16 cellular contexts compared by ENCODE assay signal in genomic region chr11:67367014-67367835, GRCh38. TPM values are rescaled to one million over a fixed set of nuclear protein-coding genes. Genes with fewer than 3 reads are reported as not detected.
DNase-seq lines count a peak whose midpoint lies in the region; ATAC-seq, FAIRE-seq and TF ChIP-seq lines count a peak whose summit lies in the region.
"Had no signal": no experiment of that assay in that cellular context is flagged by ENCODE, and none has a peak within 500 bp of the region (broad histone marks: within the 10 kb centered on the region; RNA-seq: fewer than 3 reads in every experiment).

No MANE protein-coding gene starts in this region.

- CTCF ChIA-PET in HepG2 (lab: Yijun Ruan, JAX; ENCODE audit: low intra/inter-chr PET ratio, low total read pairs) = no interaction called here

- TF ChIP-seq CTCF in esophagus squamous epithelium (IDR thresholded peaks at IDR 0.05) (no peak), omental fat pad (IDR thresholded peaks at IDR 0.05) (no peak), HepG2 (CRISPR knock-in tag; IDR thresholded peaks at IDR 0.05) (no peak)

- H3K27me3 ChIP-seq in esophagus squamous epithelium = no peaks in the 10 kb centered on the region
- 0 out of 5 replicates have a peak, but pooled peaks cover 0 to 3% of the 10 kb centered on the region in 2 experiments for H3K27me3 ChIP-seq in HepG2 (ENCODE audit: control insufficient read depth in 1 of 2, insufficient read depth in 2 of 2, low read length in 2 of 2)

- no peak for FAIRE-seq in HepG2 (lab: Jason Lieb, UNC)

- peak; percentile 11 for ATAC-seq in stimulated activated naive CD8-positive, alpha-beta T cell treated with anti-CD3 and anti-CD28 coated beads, Interleukin-15, amount 100 ng/mL, for 72 hours
- ATAC-seq in stimulated activated naive CD8-positive, alpha-beta T cell treated with anti-CD3 and anti-CD28 coated beads, Interleukin-15, Interleukin-2, amounts not matched to agents 100 U/mL and 50 U/mL, for 24 hours = no peak
- ATAC-seq in omental fat pad (ENCODE audit: low FRiP score) = peak; percentile 65
- ATAC-seq in HG03469 (IDR thresholded peaks at IDR 0.05; ENCODE audit: unreplicated experiment) = no peak
- no peak for ATAC-seq in HepG2
- ATAC-seq in GM19455 (IDR thresholded peaks at IDR 0.05; ENCODE audit: unreplicated experiment) = no peak
- ATAC-seq: activated naive CD4-positive, alpha-beta T cell treated with anti-CD3 and anti-CD28 coated beads, Interleukin-2, amount 50 U/mL, for 72 hours had no signal

- DNase-seq in stimulated activated naive CD8-positive, alpha-beta T cell treated with anti-CD3 and anti-CD28 coated beads, Interleukin-15, amount 100 ng/mL, for 72 hours = no peak
- DNase-seq in stimulated activated naive CD8-positive, alpha-beta T cell treated with anti-CD3 and anti-CD28 coated beads, Interleukin-15, Interleukin-2, amounts not matched to agents 100 U/mL and 50 U/mL, for 24 hours = no peak
- DNase-seq in esophagus squamous epithelium (lab: John Stamatoyannopoulos, UW) = no peak
- no peak for DNase-seq in omental fat pad (ENCODE audit: low spot score)
- DNase-seq in activated CD4-positive, alpha-beta T cell treated with anti-CD3 and anti-CD28 coated beads, Interleukin-2, amount 50 U/mL, for 1 hour = no peak
- DNase-seq in HepG2 (ENCODE audit: low spot score) = no peak
- DNase-seq: activated CD4-positive, alpha-beta memory T cell treated with anti-CD3 and anti-CD28 coated beads for 36 hours; hypothalamus; NCI-H1930; stimulated activated naive CD4-positive, alpha-beta T cell had no signal

- no peak for TF ChIP-seq RAD21 in HepG2 (CRISPR knock-in tag; IDR thresholded peaks at IDR 0.05)

- H3K4me2 ChIP-seq in HepG2 (ENCODE audit: low read depth, low read length) = no peak overlapping the region

- in situ Hi-C loops in HepG2 (cut with HindIII; ENCODE audit: extremely low pct_ligation_motif_present, low pct_unique_long_range_greater_than_20kb) = no loop called here

- H3K9me3 ChIP-seq in esophagus squamous epithelium (no peaks in the 10 kb centered on the region), HepG2 (ENCODE audit: low read length) (no peaks in the 10 kb centered on the region)

- H4K20me1 ChIP-seq in HepG2 (ENCODE audit: insufficient read depth, low read length) = no peaks in the 10 kb centered on the region

- intact Hi-C loops in esophagus squamous epithelium (cut with DNase I) = no loop called here
- intact Hi-C loops in HepG2 (cut with micrococcal nuclease; ENCODE audit: unreplicated experiment) = no loop called here

- H3K4me3 Mint-ChIP-seq in stimulated activated naive CD8-positive, alpha-beta T cell treated with anti-CD3 and anti-CD28 coated beads, Interleukin-15, amount 100 ng/mL, for 72 hours = no peak overlapping the region
- H3K4me3 Mint-ChIP-seq: activated CD4-positive, alpha-beta memory T cell treated with anti-CD3 and anti-CD28 coated beads for 36 hours; dendritic cell treated with granulocyte-macrophage colony-stimulating factor and Interleukin-4, amounts not matched to agents 40 ng/mL and 50 ng/mL, for 4 days; T-helper 1 cell treated with Interleukin-12 subunit alpha and Interleukin-12 subunit beta and Interleukin-4 antibody, amounts not matched to agents 30 μg/mL and 1 μg/mL, for 36 hours had no signal

- H3K4me1 Mint-ChIP-seq in stimulated activated naive CD8-positive, alpha-beta T cell treated with anti-CD3 and anti-CD28 coated beads, Interleukin-15, amount 100 ng/mL, for 72 hours = peaks cover 75% of the 10 kb centered on the region

- H3K36me3 ChIP-seq in esophagus squamous epithelium (peaks cover 0 to 16% (median 0%) of the 10 kb centered on the region in 3 donors), HepG2 (replicated peaks in 1 of 2; ENCODE audit: control insufficient read depth in 1 of 2, insufficient read depth in 2 of 2, low read length in 2 of 2) (no peaks in the 10 kb centered on the region)

- H3K9ac ChIP-seq in HepG2 (ENCODE audit: insufficient read depth, low read depth, low read length) = no peak overlapping the region

- H3K27ac ChIP-seq in esophagus squamous epithelium (peak overlapping the region in 3 of 4 donors; percentile 40 to 78 (median 77)), HepG2 (ENCODE audit: extremely low read length, insufficient read depth, low read length) (no peak overlapping the region)

- H3K4me1 ChIP-seq in esophagus squamous epithelium (peaks cover 39 to 82% (median 52%) of the 10 kb centered on the region in 3 donors), HepG2 (ENCODE audit: insufficient read depth, low read length) (peaks cover 13% of the 10 kb centered on the region)

- H3K27ac Mint-ChIP-seq in stimulated activated naive CD8-positive, alpha-beta T cell treated with anti-CD3 and anti-CD28 coated beads, Interleukin-15, amount 100 ng/mL, for 72 hours = no peak overlapping the region
- H3K27ac Mint-ChIP-seq: activated CD4-positive, alpha-beta memory T cell treated with anti-CD3 and anti-CD28 coated beads for 36 hours; activated naive CD4-positive, alpha-beta T cell treated with anti-CD3 and anti-CD28 coated beads, Interleukin-2, amount 50 U/mL, for 72 hours; T-helper 1 cell treated with Interleukin-12 subunit alpha and Interleukin-12 subunit beta and Interleukin-4 antibody, amounts not matched to agents 30 μg/mL and 1 μg/mL, for 36 hours had no signal

- H3K4me3 ChIP-seq in esophagus squamous epithelium (peak overlapping the region in 1 of 4 donors; percentile 3), HepG2 (replicated peaks in 1 of 3; ENCODE audit: insufficient read depth in 1 of 3, low read depth in 2 of 3, low read length in 3 of 3) (no peak overlapping the region)

- no peaks in the 10 kb centered on the region for H3K9me3 Mint-ChIP-seq in stimulated activated naive CD8-positive, alpha-beta T cell treated with anti-CD3 and anti-CD28 coated beads, Interleukin-15, amount 100 ng/mL, for 72 hours
- H3K9me3 Mint-ChIP-seq: activated CD4-positive, alpha-beta memory T cell treated with anti-CD3 and anti-CD28 coated beads for 36 hours; activated naive CD4-positive, alpha-beta T cell treated with anti-CD3 and anti-CD28 coated beads, Interleukin-2, amount 50 U/mL, for 72 hours; dendritic cell treated with granulocyte-macrophage colony-stimulating factor and Interleukin-4, amounts not matched to agents 40 ng/mL and 50 ng/mL, for 4 days; T-helper 1 cell treated with Interleukin-12 subunit alpha and Interleukin-12 subunit beta and Interleukin-4 antibody, amounts not matched to agents 30 μg/mL and 1 μg/mL, for 36 hours had no signal

- WGBS in esophagus squamous epithelium, 2 donors = 19 to 41% methylated on average over 2 to 10 of the region's 26 CpGs
- WGBS in HepG2 (ENCODE audit: low lambda C conversion rate) = 90% methylated on average over 25 of the region's 26 CpGs

- H3K27me3 Mint-ChIP-seq in stimulated activated naive CD8-positive, alpha-beta T cell treated with anti-CD3 and anti-CD28 coated beads, Interleukin-15, amount 100 ng/mL, for 72 hours = peaks cover 29% of the 10 kb centered on the region

- no peaks in the 10 kb centered on the region for H3K79me2 ChIP-seq in HepG2 (ENCODE audit: insufficient read depth, low read length)

- TF ChIP-seq EP300 in HepG2 (IDR thresholded peaks at IDR 0.05; ENCODE audit: low read depth in 2 of 2, low read length in 2 of 2) (no peak), HepG2 (CRISPR knock-in tag; IDR thresholded peaks at IDR 0.05; ENCODE audit: borderline replicate concordance) (no peak)

- TF ChIP-seq POLR2A in esophagus squamous epithelium (IDR thresholded peaks at IDR 0.05) (no peak), HepG2 (IDR thresholded peaks at IDR 0.05; ENCODE audit: insufficient read depth in 1 of 2, low read depth in 2 of 2, low read length in 2 of 2) (no peak)

- POLR2A ChIA-PET in HepG2 (lab: Yijun Ruan, JAX) = no interaction called here

- BruUV-seq in HepG2 (replicated peaks; lab: Mats Ljungman, UMichigan) = no TSS peak

- H2AFZ ChIP-seq in HepG2 (ENCODE audit: low read length) = no peak overlapping the region

RNA-seq across cellular contexts. Expression of gene CLCF1, which starts 6.2 kb away (rescaled TPM):
- total RNA-seq in esophagus squamous epithelium (1 to 10 TPM; 2.3 to 6.8 (median 2.7) TPM), omental fat pad (10 to 100 TPM in 3 of 4 donors, 1 to 10 TPM in 1; 4.1 to 51.4 (median 25.1) TPM), HepG2 (2016; rRNA removed; fragmentation: Illumina TruSeq; extraction: Trizol) (0.48 and 0.49 TPM in 2 replicates)
- total RNA-seq in HepG2 (2016; cell fraction: cytosol; rRNA removed; fragmentation: Illumina TruSeq; extraction: Trizol; ENCODE audit: low read depth) = 0.26 and 0.40 TPM in 2 replicates
- 0.48 and 0.54 TPM in 2 replicates for total RNA-seq in HepG2 (2016; cell fraction: insoluble cytoplasmic fraction; rRNA removed; fragmentation: Illumina TruSeq; extraction: Trizol)
- 0.83 and 1.2 TPM in 2 replicates for total RNA-seq in HepG2 (2016; cell fraction: membrane; rRNA removed; fragmentation: Illumina TruSeq; extraction: Trizol)
- total RNA-seq in HepG2 (2016; cell fraction: nucleus; rRNA removed; fragmentation: Illumina TruSeq; extraction: Trizol) = 0.50 and 0.53 TPM in 2 replicates
- polyA plus RNA-seq in HepG2 (2011; rRNA removed) = 0.78 and 0.80 TPM in 2 replicates
- polyA plus RNA-seq in HepG2 (2011; cell fraction: cytosol; rRNA removed) = 0.76 and 1.3 TPM in 2 replicates
- 2.5 and 3.0 TPM in 2 replicates for polyA plus RNA-seq in HepG2 (2011; cell fraction: nucleus; rRNA removed)
- 0.16 and 0.44 TPM in 2 replicates for polyA plus RNA-seq in HepG2 (2012)
- polyA plus RNA-seq in HepG2 (2016; cell fraction: cytosol; fragmentation: Illumina TruSeq; extraction: Trizol; ENCODE audit: low read depth) = 0.32 and 0.45 TPM in 2 replicates
- 0.64 and 0.76 TPM in 2 replicates for polyA plus RNA-seq in HepG2 (2016; cell fraction: insoluble cytoplasmic fraction; fragmentation: Illumina TruSeq; extraction: Trizol; ENCODE audit: low read depth)
- polyA plus RNA-seq in HepG2 (2016; cell fraction: membrane; fragmentation: Illumina TruSeq; extraction: Trizol; ENCODE audit: low read depth) = 0.64 and 0.71 TPM in 2 replicates
- polyA plus RNA-seq in HepG2 (2016; cell fraction: nucleus; fragmentation: Illumina TruSeq; extraction: Trizol; ENCODE audit: insufficient read depth, low read depth) = 2.1 and 3.2 TPM in 2 replicates
- polyA minus RNA-seq in HepG2 (2011; rRNA and poly(A)+ RNA removed; ENCODE audit: low replicate concordance) = 1.7 and 8.5 TPM in 2 replicates
- 0.79 TPM in 1 of 2 replicates, not detected in the other for polyA minus RNA-seq in HepG2 (2011; cell fraction: cytosol; rRNA and poly(A)+ RNA removed)
- polyA minus RNA-seq in HepG2 (2011; cell fraction: nucleus; rRNA and poly(A)+ RNA removed) = 0.25 and 0.26 TPM in 2 replicates

RNA-seq across cellular contexts. Expression of gene POLD4, which starts 13.9 kb away (rescaled TPM):
- total RNA-seq in esophagus squamous epithelium (100 to 1,000 TPM in 1 of 4 donors, 10 to 100 TPM in 3; 62.6 to 113 (median 74.7) TPM), omental fat pad (100 to 1,000 TPM in 1 of 4 donors, 10 to 100 TPM in 3; 67.5 to 141 (median 81.9) TPM), HepG2 (2016; rRNA removed; fragmentation: Illumina TruSeq; extraction: Trizol) (10.5 and 10.9 TPM in 2 replicates)
- 5.2 and 7.4 TPM in 2 replicates for total RNA-seq in HepG2 (2016; cell fraction: cytosol; rRNA removed; fragmentation: Illumina TruSeq; extraction: Trizol; ENCODE audit: low read depth)
- total RNA-seq in HepG2 (2016; cell fraction: insoluble cytoplasmic fraction; rRNA removed; fragmentation: Illumina TruSeq; extraction: Trizol) = 9.4 and 11.7 TPM in 2 replicates
- 9.2 and 9.7 TPM in 2 replicates for total RNA-seq in HepG2 (2016; cell fraction: membrane; rRNA removed; fragmentation: Illumina TruSeq; extraction: Trizol)
- 4.2 and 8.2 TPM in 2 replicates for total RNA-seq in HepG2 (2016; cell fraction: nucleus; rRNA removed; fragmentation: Illumina TruSeq; extraction: Trizol)
- 27.4 and 35.1 TPM in 2 replicates for polyA plus RNA-seq in HepG2 (2011; rRNA removed)
- 32.2 and 49.3 TPM in 2 replicates for polyA plus RNA-seq in HepG2 (2011; cell fraction: cytosol; rRNA removed)
- polyA plus RNA-seq in HepG2 (2011; cell fraction: nucleus; rRNA removed) = 59.7 and 63.0 TPM in 2 replicates
- 16.6 and 24.1 TPM in 2 replicates for polyA plus RNA-seq in HepG2 (2012)
- 5.8 and 8.7 TPM in 2 replicates for polyA plus RNA-seq in HepG2 (2016; cell fraction: cytosol; fragmentation: Illumina TruSeq; extraction: Trizol; ENCODE audit: low read depth)
- 10.2 and 12.5 TPM in 2 replicates for polyA plus RNA-seq in HepG2 (2016; cell fraction: insoluble cytoplasmic fraction; fragmentation: Illumina TruSeq; extraction: Trizol; ENCODE audit: low read depth)
- 7.5 and 7.8 TPM in 2 replicates for polyA plus RNA-seq in HepG2 (2016; cell fraction: membrane; fragmentation: Illumina TruSeq; extraction: Trizol; ENCODE audit: low read depth)
- 12.5 and 16.3 TPM in 2 replicates for polyA plus RNA-seq in HepG2 (2016; cell fraction: nucleus; fragmentation: Illumina TruSeq; extraction: Trizol; ENCODE audit: insufficient read depth, low read depth)
- 10.3 and 10.4 TPM in 2 replicates for polyA minus RNA-seq in HepG2 (2011; rRNA and poly(A)+ RNA removed; ENCODE audit: low replicate concordance)
- 10.2 and 11.6 TPM in 2 replicates for polyA minus RNA-seq in HepG2 (2011; cell fraction: cytosol; rRNA and poly(A)+ RNA removed)
- 7.2 and 9.7 TPM in 2 replicates for polyA minus RNA-seq in HepG2 (2011; cell fraction: nucleus; rRNA and poly(A)+ RNA removed)

RNA-seq across cellular contexts. Expression of gene RAD9A, which starts 24.6 kb away (rescaled TPM):
- total RNA-seq in esophagus squamous epithelium (10 to 100 TPM; 10.6 to 18.3 (median 12.7) TPM), omental fat pad (10 to 100 TPM in 2 of 4 donors, 1 to 10 TPM in 2; 5.5 to 18.0 (median 10.4) TPM), HepG2 (2016; rRNA removed; fragmentation: Illumina TruSeq; extraction: Trizol) (6.1 and 10.1 TPM in 2 replicates)
- 4.1 and 5.9 TPM in 2 replicates for total RNA-seq in HepG2 (2016; cell fraction: cytosol; rRNA removed; fragmentation: Illumina TruSeq; extraction: Trizol; ENCODE audit: low read depth)
- total RNA-seq in HepG2 (2016; cell fraction: insoluble cytoplasmic fraction; rRNA removed; fragmentation: Illumina TruSeq; extraction: Trizol) = 5.8 and 13.4 TPM in 2 replicates
- total RNA-seq in HepG2 (2016; cell fraction: membrane; rRNA removed; fragmentation: Illumina TruSeq; extraction: Trizol) = 4.4 and 5.5 TPM in 2 replicates
- total RNA-seq in HepG2 (2016; cell fraction: nucleus; rRNA removed; fragmentation: Illumina TruSeq; extraction: Trizol) = 14.1 and 16.4 TPM in 2 replicates
- polyA plus RNA-seq in HepG2 (2011; rRNA removed) = 14.7 and 15.7 TPM in 2 replicates
- 4.4 and 7.5 TPM in 2 replicates for polyA plus RNA-seq in HepG2 (2011; cell fraction: cytosol; rRNA removed)
- 60.6 and 87.4 TPM in 2 replicates for polyA plus RNA-seq in HepG2 (2011; cell fraction: nucleus; rRNA removed)
- polyA plus RNA-seq in HepG2 (2012) = 6.9 and 9.5 TPM in 2 replicates
- polyA plus RNA-seq in HepG2 (2016; cell fraction: cytosol; fragmentation: Illumina TruSeq; extraction: Trizol; ENCODE audit: low read depth) = 3.7 and 4.6 TPM in 2 replicates
- 6.4 and 7.5 TPM in 2 replicates for polyA plus RNA-seq in HepG2 (2016; cell fraction: insoluble cytoplasmic fraction; fragmentation: Illumina TruSeq; extraction: Trizol; ENCODE audit: low read depth)
- polyA plus RNA-seq in HepG2 (2016; cell fraction: membrane; fragmentation: Illumina TruSeq; extraction: Trizol; ENCODE audit: low read depth) = 4.8 and 5.8 TPM in 2 replicates
- polyA plus RNA-seq in HepG2 (2016; cell fraction: nucleus; fragmentation: Illumina TruSeq; extraction: Trizol; ENCODE audit: insufficient read depth, low read depth) = 61.7 and 63.7 TPM in 2 replicates
- polyA minus RNA-seq in HepG2 (2011; rRNA and poly(A)+ RNA removed; ENCODE audit: low replicate concordance) = 6.7 and 12.7 TPM in 2 replicates
- 1.9 and 4.6 TPM in 2 replicates for polyA minus RNA-seq in HepG2 (2011; cell fraction: cytosol; rRNA and poly(A)+ RNA removed)
- polyA minus RNA-seq in HepG2 (2011; cell fraction: nucleus; rRNA and poly(A)+ RNA removed) = 11.1 TPM in 2 replicates

RNA-seq across cellular contexts. Expression of gene PPP1CA, which starts 34.4 kb away (rescaled TPM):
- 100 to 1,000 TPM; 146 to 202 (median 185) TPM for total RNA-seq in esophagus squamous epithelium
- total RNA-seq in omental fat pad = 100 to 1,000 TPM in 2 of 4 donors, 10 to 100 TPM in 2; 91.9 to 110 (median 97.6) TPM
- 170 and 188 TPM in 2 replicates for total RNA-seq in HepG2 (2016; rRNA removed; fragmentation: Illumina TruSeq; extraction: Trizol)
- 49.0 and 62.5 TPM in 2 replicates for total RNA-seq in HepG2 (2016; cell fraction: cytosol; rRNA removed; fragmentation: Illumina TruSeq; extraction: Trizol; ENCODE audit: low read depth)
- 171 and 181 TPM in 2 replicates for total RNA-seq in HepG2 (2016; cell fraction: insoluble cytoplasmic fraction; rRNA removed; fragmentation: Illumina TruSeq; extraction: Trizol)
- total RNA-seq in HepG2 (2016; cell fraction: membrane; rRNA removed; fragmentation: Illumina TruSeq; extraction: Trizol) = 78.0 and 95.5 TPM in 2 replicates
- total RNA-seq in HepG2 (2016; cell fraction: nucleus; rRNA removed; fragmentation: Illumina TruSeq; extraction: Trizol) = 66.5 and 72.2 TPM in 2 replicates
- 149 and 173 TPM in 2 replicates for polyA plus RNA-seq in HepG2 (2011; rRNA removed)
- polyA plus RNA-seq in HepG2 (2011; cell fraction: cytosol; rRNA removed) = 212 and 274 TPM in 2 replicates
- 137 and 147 TPM in 2 replicates for polyA plus RNA-seq in HepG2 (2011; cell fraction: nucleus; rRNA removed)
- polyA plus RNA-seq in HepG2 (2012) = 91.5 and 93.8 TPM in 2 replicates
- 58.1 and 67.4 TPM in 2 replicates for polyA plus RNA-seq in HepG2 (2016; cell fraction: cytosol; fragmentation: Illumina TruSeq; extraction: Trizol; ENCODE audit: low read depth)
- polyA plus RNA-seq in HepG2 (2016; cell fraction: insoluble cytoplasmic fraction; fragmentation: Illumina TruSeq; extraction: Trizol; ENCODE audit: low read depth) = 192 and 207 TPM in 2 replicates
- 72.5 and 83.6 TPM in 2 replicates for polyA plus RNA-seq in HepG2 (2016; cell fraction: membrane; fragmentation: Illumina TruSeq; extraction: Trizol; ENCODE audit: low read depth)
- 110 and 123 TPM in 2 replicates for polyA plus RNA-seq in HepG2 (2016; cell fraction: nucleus; fragmentation: Illumina TruSeq; extraction: Trizol; ENCODE audit: insufficient read depth, low read depth)
- polyA minus RNA-seq in HepG2 (2011; rRNA and poly(A)+ RNA removed; ENCODE audit: low replicate concordance) = 209 and 295 TPM in 2 replicates
- 83.6 and 84.9 TPM in 2 replicates for polyA minus RNA-seq in HepG2 (2011; cell fraction: cytosol; rRNA and poly(A)+ RNA removed)
- polyA minus RNA-seq in HepG2 (2011; cell fraction: nucleus; rRNA and poly(A)+ RNA removed) = 31.7 and 34.7 TPM in 2 replicates

RNA-seq across cellular contexts. Expression of gene TBC1D10C, which starts 36.7 kb away (rescaled TPM):
- total RNA-seq in esophagus squamous epithelium = 1 to 10 TPM; 1.7 to 7.2 (median 3.5) TPM
- total RNA-seq in omental fat pad = 1 to 10 TPM; 1.6 to 7.1 (median 3.4) TPM
- total RNA-seq in HepG2 (2016; rRNA removed; fragmentation: Illumina TruSeq; extraction: Trizol) = 0.81 and 1.0 TPM in 2 replicates
- 0.44 and 0.81 TPM in 2 replicates for total RNA-seq in HepG2 (2016; cell fraction: cytosol; rRNA removed; fragmentation: Illumina TruSeq; extraction: Trizol; ENCODE audit: low read depth)
- total RNA-seq in HepG2 (2016; cell fraction: insoluble cytoplasmic fraction; rRNA removed; fragmentation: Illumina TruSeq; extraction: Trizol) = 0.92 and 1.1 TPM in 2 replicates
- total RNA-seq in HepG2 (2016; cell fraction: membrane; rRNA removed; fragmentation: Illumina TruSeq; extraction: Trizol) = 0.45 and 0.59 TPM in 2 replicates
- 0.50 and 0.84 TPM in 2 replicates for total RNA-seq in HepG2 (2016; cell fraction: nucleus; rRNA removed; fragmentation: Illumina TruSeq; extraction: Trizol)
- 1.8 and 2.8 TPM in 2 replicates for polyA plus RNA-seq in HepG2 (2011; rRNA removed)
- polyA plus RNA-seq in HepG2 (2011; cell fraction: cytosol; rRNA removed) = 1.3 and 2.7 TPM in 2 replicates
- 26.5 and 39.6 TPM in 2 replicates for polyA plus RNA-seq in HepG2 (2011; cell fraction: nucleus; rRNA removed)
- 0.97 and 2.1 TPM in 2 replicates for polyA plus RNA-seq in HepG2 (2012)
- polyA plus RNA-seq in HepG2 (2016; cell fraction: cytosol; fragmentation: Illumina TruSeq; extraction: Trizol; ENCODE audit: low read depth) = 0.19 and 0.28 TPM in 2 replicates
- 0.60 and 1.1 TPM in 2 replicates for polyA plus RNA-seq in HepG2 (2016; cell fraction: insoluble cytoplasmic fraction; fragmentation: Illumina TruSeq; extraction: Trizol; ENCODE audit: low read depth)
- polyA plus RNA-seq in HepG2 (2016; cell fraction: membrane; fragmentation: Illumina TruSeq; extraction: Trizol; ENCODE audit: low read depth) = 0.57 and 0.73 TPM in 2 replicates
- 2.9 and 3.4 TPM in 2 replicates for polyA plus RNA-seq in HepG2 (2016; cell fraction: nucleus; fragmentation: Illumina TruSeq; extraction: Trizol; ENCODE audit: insufficient read depth, low read depth)
- 2.2 TPM in 1 of 2 replicates, not detected in the other for polyA minus RNA-seq in HepG2 (2011; rRNA and poly(A)+ RNA removed; ENCODE audit: low replicate concordance)
- polyA minus RNA-seq in HepG2 (2011; cell fraction: cytosol; rRNA and poly(A)+ RNA removed) = 0.59 and 0.88 TPM in 2 replicates
- polyA minus RNA-seq in HepG2 (2011; cell fraction: nucleus; rRNA and poly(A)+ RNA removed) = 2.3 and 3.4 TPM in 2 replicates
- total RNA-seq: myocyte had no signal

Comparison
In these comparisons a context has a peak if more than half of its experiments do, and no peak if none do; other contexts are left out.
1. ATAC-seq: peak in stimulated activated naive CD8-positive, alpha-beta T cell treated with anti-CD3 and anti-CD28 coated beads, Interleukin-15, amount 100 ng/mL, for 72 hours (single experiment) and omental fat pad (single experiment); none in stimulated activated naive CD8-positive, alpha-beta T cell treated with anti-CD3 and anti-CD28 coated beads, Interleukin-15, Interleukin-2, amounts not matched to agents 100 U/mL and 50 U/mL, for 24 hours (single experiment), HG03469 (single experiment), HepG2 (single experiment) and GM19455 (single experiment).